Comparison of ENCODE assay signal across 11 cellular contexts in the genomic region with DNA sequence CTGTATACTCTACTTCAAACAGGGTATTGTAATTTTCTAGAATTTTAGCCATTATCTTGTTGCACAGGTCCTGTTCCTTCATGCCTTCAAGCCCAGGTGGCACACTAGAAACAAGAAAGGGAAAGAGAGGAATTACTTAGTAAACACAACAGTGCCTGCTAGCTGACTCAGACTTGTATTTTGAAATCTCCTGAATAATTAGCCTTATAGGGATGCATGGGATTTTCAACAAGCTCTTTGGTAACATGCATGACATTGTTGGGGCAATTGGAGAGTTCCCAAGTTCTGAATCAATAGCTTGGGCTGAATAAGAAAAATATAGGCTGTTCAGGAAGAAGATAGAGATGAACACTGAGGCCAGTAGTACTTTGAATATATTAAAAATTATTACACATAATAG.
A peak's percentile ranks its signal among the peaks of the same experiment; 100 is the strongest.
DNase-seq lines count a peak whose midpoint lies in the region; ATAC-seq and TF ChIP-seq lines count a peak whose summit lies in the region.
"Had no signal": no experiment of that assay in that cellular context is flagged by ENCODE, and none has a peak within 500 bp of the region (broad histone marks: within the 10 kb centered on the region; RNA-seq: fewer than 3 reads in every experiment).

No MANE protein-coding gene starts in this region.

- TF ChIP-seq CTCF in astrocyte of the spinal cord (IDR thresholded peaks at IDR 0.05; ENCODE audit: low read depth, low read length), result no peak
- no peak for TF ChIP-seq CTCF in CD4-positive, alpha-beta T cell (IDR thresholded peaks at IDR 0.05)

- peak; percentile 79 for DNase-seq in AG08395 (ENCODE audit: low spot score)
- DNase-seq in H4 (ENCODE audit: low spot score), result peak; percentile 70
- DNase-seq in astrocyte of the spinal cord (ENCODE audit: low read depth, low spot score), result peak; percentile 89
- peak; percentile 95 for DNase-seq in iris pigment epithelial cell (ENCODE audit: low read depth)
- no peak for DNase-seq in activated CD8-positive, alpha-beta memory T cell treated with anti-CD3 and anti-CD28 coated beads, Interleukin-2, amount 10 ng/mL, durations not matched to agents 7 days and 5 days
- DNase-seq in activated CD4-positive, alpha-beta T cell treated with anti-CD3 and anti-CD28 coated beads for 36 hours, result no peak
- DNase-seq in activated CD4-positive, alpha-beta T cell treated with anti-CD3 and anti-CD28 coated beads, Interleukin-2, amount 50 U/mL, for 4 hours, result no peak
- DNase-seq in CD4-positive, alpha-beta T cell, result no peak
- DNase-seq: activated T-cell treated with anti-CD3 and anti-CD28 coated beads, Interleukin-2, amount 50 U/mL, for 72 hours; Peyer's patch; small intestine had no signal

- no peak for ATAC-seq in activated CD8-positive, alpha-beta memory T cell treated with anti-CD3 and anti-CD28 coated beads, Interleukin-2, amount 10 ng/mL, durations not matched to agents 7 days and 5 days
- no peak for ATAC-seq in activated CD4-positive, alpha-beta T cell treated with anti-CD3 and anti-CD28 coated beads for 36 hours
- no peak for ATAC-seq in CD4-positive, alpha-beta T cell (ENCODE audit: poor library complexity)
- ATAC-seq: activated T-cell treated with anti-CD3 and anti-CD28 coated beads, Interleukin-2, amount 50 U/mL, for 72 hours had no signal

- CTCF ChIA-PET in activated CD8-positive, alpha-beta memory T cell treated with anti-CD3 and anti-CD28 coated beads, Interleukin-2, amount 10 ng/mL, durations not matched to agents 7 days and 5 days (lab: Charles Lee), result no interaction called here
- CTCF ChIA-PET in activated CD4-positive, alpha-beta T cell treated with anti-CD3 and anti-CD28 coated beads for 36 hours (lab: Charles Lee), result interaction anchor here (0.8 to 1.8 kb wide), 2 partner anchors 12 to 280 kb away, joined by 4 to 5 read pairs; no protein-coding TSS in a partner anchor
- CTCF ChIA-PET in CD4-positive, alpha-beta T cell (lab: Charles Lee), result no interaction called here

- H3K36me3 Mint-ChIP-seq in activated CD8-positive, alpha-beta memory T cell treated with anti-CD3 and anti-CD28 coated beads, Interleukin-2, amount 10 ng/mL, durations not matched to agents 7 days and 5 days, result no peaks in the 10 kb centered on the region
- no peaks in the 10 kb centered on the region for H3K36me3 Mint-ChIP-seq in activated CD4-positive, alpha-beta T cell treated with anti-CD3 and anti-CD28 coated beads for 36 hours (ENCODE audit: low read depth)
- H3K36me3 Mint-ChIP-seq in CD4-positive, alpha-beta T cell (ENCODE audit: low read depth), result no peaks in the 10 kb centered on the region

- no peak overlapping the region for H3K27ac ChIP-seq in CD4-positive, alpha-beta T cell (ENCODE audit: low read depth, low read length)
- H3K27ac ChIP-seq: Peyer's patch had no signal

- no peaks in the 10 kb centered on the region for H3K27me3 ChIP-seq in CD4-positive, alpha-beta T cell (ENCODE audit: control insufficient read depth, insufficient read depth, low read length)
- H3K27me3 ChIP-seq: Peyer's patch had no signal

- POLR2A ChIA-PET in activated CD4-positive, alpha-beta T cell treated with anti-CD3 and anti-CD28 coated beads for 36 hours (lab: Charles Lee), result no interaction called here
- POLR2A ChIA-PET in CD4-positive, alpha-beta T cell (lab: Charles Lee), result no interaction called here

- no peaks in the 10 kb centered on the region for H3K9me3 Mint-ChIP-seq in activated CD8-positive, alpha-beta memory T cell treated with anti-CD3 and anti-CD28 coated beads, Interleukin-2, amount 10 ng/mL, durations not matched to agents 7 days and 5 days (ENCODE audit: low read depth)
- H3K9me3 Mint-ChIP-seq in activated CD4-positive, alpha-beta T cell treated with anti-CD3 and anti-CD28 coated beads for 36 hours (ENCODE audit: low read depth), result no peaks in the 10 kb centered on the region
- H3K9me3 Mint-ChIP-seq in CD4-positive, alpha-beta T cell, result no peaks in the 10 kb centered on the region
- H3K9me3 Mint-ChIP-seq: activated T-cell treated with anti-CD3 and anti-CD28 coated beads, Interleukin-2, amount 50 U/mL, for 72 hours had no signal

- intact Hi-C loops in activated CD4-positive, alpha-beta T cell treated with anti-CD3 and anti-CD28 coated beads for 36 hours (cut with DNase I, micrococcal nuclease), result no loop called here
- intact Hi-C loops in CD4-positive, alpha-beta T cell (cut with DNase I, micrococcal nuclease), result no loop called here

- no peak overlapping the region for H3K4me3 Mint-ChIP-seq in activated CD8-positive, alpha-beta memory T cell treated with anti-CD3 and anti-CD28 coated beads, Interleukin-2, amount 10 ng/mL, durations not matched to agents 7 days and 5 days
- H3K4me3 Mint-ChIP-seq in activated CD4-positive, alpha-beta T cell treated with anti-CD3 and anti-CD28 coated beads for 36 hours, result no peak overlapping the region
- H3K4me3 Mint-ChIP-seq in CD4-positive, alpha-beta T cell, result no peak overlapping the region
- H3K4me3 Mint-ChIP-seq: activated T-cell treated with anti-CD3 and anti-CD28 coated beads, Interleukin-2, amount 50 U/mL, for 72 hours had no signal

- no peak overlapping the region for H3K27ac Mint-ChIP-seq in activated CD8-positive, alpha-beta memory T cell treated with anti-CD3 and anti-CD28 coated beads, Interleukin-2, amount 10 ng/mL, durations not matched to agents 7 days and 5 days
- no peak overlapping the region for H3K27ac Mint-ChIP-seq in activated CD4-positive, alpha-beta T cell treated with anti-CD3 and anti-CD28 coated beads for 36 hours
- H3K27ac Mint-ChIP-seq in CD4-positive, alpha-beta T cell, result no peak overlapping the region
- H3K27ac Mint-ChIP-seq: activated T-cell treated with anti-CD3 and anti-CD28 coated beads, Interleukin-2, amount 50 U/mL, for 72 hours had no signal

- in situ Hi-C loops in astrocyte of the spinal cord (cut with HindIII; ENCODE audit: low sequenced_read_pairs), result no loop called here

- peaks cover 3% of the 10 kb centered on the region for H3K27me3 Mint-ChIP-seq in activated CD8-positive, alpha-beta memory T cell treated with anti-CD3 and anti-CD28 coated beads, Interleukin-2, amount 10 ng/mL, durations not matched to agents 7 days and 5 days
- no peaks in the 10 kb centered on the region for H3K27me3 Mint-ChIP-seq in activated CD4-positive, alpha-beta T cell treated with anti-CD3 and anti-CD28 coated beads for 36 hours
- H3K27me3 Mint-ChIP-seq in CD4-positive, alpha-beta T cell, result no peaks in the 10 kb centered on the region

- H3K4me1 Mint-ChIP-seq in activated CD8-positive, alpha-beta memory T cell treated with anti-CD3 and anti-CD28 coated beads, Interleukin-2, amount 10 ng/mL, durations not matched to agents 7 days and 5 days, result no peaks in the 10 kb centered on the region
- peaks cover 37% of the 10 kb centered on the region for H3K4me1 Mint-ChIP-seq in activated CD4-positive, alpha-beta T cell treated with anti-CD3 and anti-CD28 coated beads for 36 hours
- H3K4me1 Mint-ChIP-seq in CD4-positive, alpha-beta T cell (ENCODE audit: low read depth), result peaks cover 48% of the 10 kb centered on the region

- H3K4me3 ChIP-seq in astrocyte of the spinal cord (ENCODE audit: low read depth, low read length), result no peak overlapping the region
- H3K4me3 ChIP-seq: Peyer's patch had no signal

- H3K9me3 ChIP-seq in CD4-positive, alpha-beta T cell (ENCODE audit: control insufficient read depth, low read length), result no peaks in the 10 kb centered on the region
- H3K9me3 ChIP-seq: Peyer's patch had no signal

Comparison
In these comparisons a context has a peak if more than half of its experiments do, and no peak if none do; other contexts are left out.
1. DNase-seq: peak in AG08395 (single experiment), H4 (single experiment), astrocyte of the spinal cord (single experiment) and iris pigment epithelial cell (single experiment); none in activated CD8-positive, alpha-beta memory T cell treated with anti-CD3 and anti-CD28 coated beads, Interleukin-2, amount 10 ng/mL, durations not matched to agents 7 days and 5 days (single experiment), activated CD4-positive, alpha-beta T cell treated with anti-CD3 and anti-CD28 coated beads for 36 hours (single experiment), activated CD4-positive, alpha-beta T cell treated with anti-CD3 and anti-CD28 coated beads, Interleukin-2, amount 50 U/mL, for 4 hours (0 of 2) and CD4-positive, alpha-beta T cell (0 of 10).